In genomic region chr2:201183373-201183742, GRCh38 we compare ENCODE assay signal across 9 cellular contexts. TPM values are rescaled to one million over a fixed set of nuclear protein-coding genes. Genes with fewer than 3 reads are reported as not detected.
DNase-seq lines count a peak whose midpoint lies in the region; ATAC-seq and TF ChIP-seq lines count a peak whose summit lies in the region.
"Had no signal": no experiment of that assay in that cellular context is flagged by ENCODE, and none has a peak within 500 bp of the region (broad histone marks: within the 10 kb centered on the region; RNA-seq: fewer than 3 reads in every experiment).

No MANE protein-coding gene starts in this region.

- H3K27me3 ChIP-seq in PC-3 (ENCODE audit: low read length) (no peaks in the 10 kb centered on the region), esophagus (ENCODE audit: control insufficient read depth in 1 of 2, insufficient read depth in 2 of 2, low read length in 2 of 2) (no peaks in the 10 kb centered on the region)

- peak overlapping the region; percentile 9 for H3K9ac ChIP-seq in PC-3 (ENCODE audit: low read length)

- H3K4me3 ChIP-seq in PC-3 (ENCODE audit: low read length) (peak overlapping the region; percentile 54), esophagus (ENCODE audit: low read depth in 1 of 2, low read length in 2 of 2) (peak overlapping the region; percentile 39 to 82)

- H3K9me3 Mint-ChIP-seq in progenitor cell of endocrine pancreas (ENCODE audit: low read depth): peaks cover 6% of the 10 kb centered on the region

- H3F3A ChIP-seq in PC-3 (ENCODE audit: low read length, unreplicated experiment): no peaks in the 10 kb centered on the region

- peak overlapping the region; percentile 95 for H3K27ac Mint-ChIP-seq in progenitor cell of endocrine pancreas

- H3K4me2 ChIP-seq in PC-3 (ENCODE audit: low read length): peak overlapping the region; percentile 64

- H3K36me3 Mint-ChIP-seq in progenitor cell of endocrine pancreas (ENCODE audit: insufficient read depth): peaks cover 6% of the 10 kb centered on the region

- no peaks in the 10 kb centered on the region for H4K20me1 ChIP-seq in PC-3 (ENCODE audit: low read length)

- H3K9me2 ChIP-seq in PC-3 (replicated peaks; ENCODE audit: low read length): no peaks in the 10 kb centered on the region

- H3K4me1 Mint-ChIP-seq in progenitor cell of endocrine pancreas (ENCODE audit: low read depth): peaks cover 29% of the 10 kb centered on the region

- H3K36me3 ChIP-seq in PC-3 (ENCODE audit: low read depth, low read length) (no peaks in the 10 kb centered on the region), esophagus (ENCODE audit: control insufficient read depth in 2 of 2, insufficient read depth in 2 of 2, low read length in 1 of 2) (peaks cover 0 to 3% of the 10 kb centered on the region in 2 donors)

- H3K9me3 ChIP-seq in PC-3 (ENCODE audit: low read length) (no peaks in the 10 kb centered on the region), esophagus (ENCODE audit: control insufficient read depth in 2 of 2, insufficient read depth in 1 of 2, low read depth in 1 of 2, low read length in 1 of 2) (no peaks in the 10 kb centered on the region)

- no peaks in the 10 kb centered on the region for H3K27me3 Mint-ChIP-seq in progenitor cell of endocrine pancreas

- H3K4me1 ChIP-seq in PC-3 (ENCODE audit: insufficient read depth, low read length) (no peaks in the 10 kb centered on the region), esophagus (ENCODE audit: control insufficient read depth in 2 of 2, insufficient read depth in 2 of 2, low read length in 1 of 2) (no peaks in the 10 kb centered on the region)

- 18% methylated on average over 4 of the region's 4 CpGs for WGBS in esophagus, 2 donors

- peak overlapping the region; percentile 68 for H2AFZ ChIP-seq in PC-3 (ENCODE audit: low read length)

- TSS peak; percentile 83 for BruUV-seq in PC-3 (replicated peaks; lab: Mats Ljungman, UMichigan)

- DNase-seq in PC-3: no peak
- DNase-seq in progenitor cell of endocrine pancreas (ENCODE audit: low spot score, unreplicated experiment): no peak
- no peak for DNase-seq in activated effector memory CD4-positive, alpha-beta T cell treated with Interleukin-2 at 50 U/mL for 16 hours
- no peak for DNase-seq in GM10266 (ENCODE audit: extremely low spot score)
- no peak for DNase-seq in NCI-H1417 (lab: John Stamatoyannopoulos, UW)
- no peak for DNase-seq in SKM-1 (lab: John Stamatoyannopoulos, UW; ENCODE audit: unreplicated experiment)
- DNase-seq: stimulated activated CD8-positive, alpha-beta memory T cell treated with anti-CD3 and anti-CD28 coated beads, Interleukin-4, amount 100 ng/mL, for 48 hours had no signal

- H3K27ac ChIP-seq in PC-3 (ENCODE audit: low read length) (no peak overlapping the region), esophagus (ENCODE audit: low read depth in 2 of 2, low read length in 1 of 2) (peak overlapping the region; percentile 1 to 54)

- POLR2A ChIA-PET in PC-3 (lab: Charles Lee; ENCODE audit: unreplicated experiment): interaction anchor here (0.7 to 1.5 kb wide), 2 partner anchors 50 to 239 kb away, joined by 4 to 7 read pairs; no protein-coding TSS in a partner anchor

- no peak for TF ChIP-seq CTCF in PC-3 (conservative IDR thresholded peaks at IDR 0.05; ENCODE audit: low read depth, low read length)
- TF ChIP-seq CTCF in progenitor cell of endocrine pancreas (IDR thresholded peaks at IDR 0.05; ENCODE audit: unreplicated experiment): no peak
- TF ChIP-seq CTCF in GM10266 (IDR thresholded peaks at IDR 0.05; ENCODE audit: control insufficient read depth, insufficient read depth, low read depth, missing control alignments): no peak

- ATAC-seq in GM18502 (IDR thresholded peaks at IDR 0.05; ENCODE audit: poor library complexity, unreplicated experiment) (peak; percentile 11), PC-3 (no peak)

- peak overlapping the region; percentile 76 for H3K4me3 Mint-ChIP-seq in progenitor cell of endocrine pancreas (ENCODE audit: low read depth)

- intact Hi-C loops in PC-3 (cut with micrococcal nuclease): loop anchor here (5.0 kb wide), 1 partner anchor 179 kb away; no protein-coding TSS in a partner anchor

- CTCF ChIA-PET in PC-3 (lab: Charles Lee): interaction anchor here (0.6 to 1.8 kb wide), 2 partner anchors 49 to 218 kb away, joined by 3 to 38 read pairs; no protein-coding TSS in a partner anchor

- no peaks in the 10 kb centered on the region for H3K79me2 ChIP-seq in PC-3 (ENCODE audit: low read length)

RNA-seq across cellular contexts. Expression of gene CASP10, which starts 0.4 kb away (rescaled TPM):
- total RNA-seq in PC-3 (2014; rRNA removed) (1.3 and 4.2 TPM in 2 replicates), progenitor cell of endocrine pancreas (9.0 and 9.9 TPM in 2 replicates)
- 1 to 10 TPM; 5.2 to 8.7 TPM for polyA plus RNA-seq in esophagus
